7 cellular contexts compared by ENCODE assay signal in the genomic region with DNA sequence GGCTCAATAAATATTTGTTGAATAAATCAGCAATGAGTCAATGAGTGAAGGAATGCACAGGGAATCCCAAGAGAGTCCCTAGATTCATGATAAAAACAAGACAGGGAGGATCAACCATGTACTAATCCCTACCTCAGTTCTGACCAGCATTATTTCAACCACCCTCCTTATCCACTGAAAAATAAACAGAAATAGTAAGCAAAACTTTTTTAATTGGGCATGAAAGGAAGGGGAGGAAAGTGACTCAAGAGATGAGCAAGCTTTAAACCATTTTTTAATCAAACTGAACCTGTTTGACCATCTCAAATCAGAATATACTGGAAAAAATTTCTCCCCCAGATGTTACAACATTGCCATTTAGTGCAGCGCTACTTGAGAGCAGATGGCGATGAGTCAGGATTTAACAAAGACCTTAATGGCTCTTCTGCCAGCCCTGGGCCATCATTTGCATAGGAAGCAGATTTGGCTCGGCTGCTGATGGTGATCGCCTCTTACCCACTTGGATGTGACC.
DNase-seq lines count a peak whose midpoint lies in the region; ATAC-seq and TF ChIP-seq lines count a peak whose summit lies in the region.

No MANE protein-coding gene starts in this region.

- TF ChIP-seq CTCF in HFF-Myc (IDR thresholded peaks at IDR 0.05; ENCODE audit: low read depth, low read length, missing control alignments) = no peak

- no peak for ATAC-seq in activated CD4-positive, CD25-positive, alpha-beta regulatory T cell treated with anti-CD3 and anti-CD28 coated beads, Interleukin-2, amount 50 U/mL, for 24 hours

- DNase-seq in HFF-Myc (ENCODE audit: extremely low read depth, low read depth) (peak; percentile 45), NCI-H510A (lab: John Stamatoyannopoulos, UW) (peak; percentile 27), epithelial cell of prostate (ENCODE audit: low read depth, low spot score) (peak; percentile 64), renal cortical epithelial cell (ENCODE audit: low read depth) (peak; percentile 63), AG08396 (ENCODE audit: low spot score) (no peak), dedifferentiated amniotic fluid mesenchymal stem cell (ENCODE audit: extremely low spot score) (no peak)

- no peak overlapping the region for H3K4me3 ChIP-seq in HFF-Myc (replicated peaks; ENCODE audit: low read depth, low read length)

- peak overlapping the region; percentile 44 for H3K27ac ChIP-seq in epithelial cell of prostate

Comparison
In these comparisons a context has a peak if more than half of its experiments do, and no peak if none do; other contexts are left out.
1. DNase-seq: peak in HFF-Myc (single experiment), NCI-H510A (single experiment), epithelial cell of prostate (single experiment) and renal cortical epithelial cell (single experiment); none in AG08396 (single experiment) and dedifferentiated amniotic fluid mesenchymal stem cell (single experiment).